In the genomic region with DNA sequence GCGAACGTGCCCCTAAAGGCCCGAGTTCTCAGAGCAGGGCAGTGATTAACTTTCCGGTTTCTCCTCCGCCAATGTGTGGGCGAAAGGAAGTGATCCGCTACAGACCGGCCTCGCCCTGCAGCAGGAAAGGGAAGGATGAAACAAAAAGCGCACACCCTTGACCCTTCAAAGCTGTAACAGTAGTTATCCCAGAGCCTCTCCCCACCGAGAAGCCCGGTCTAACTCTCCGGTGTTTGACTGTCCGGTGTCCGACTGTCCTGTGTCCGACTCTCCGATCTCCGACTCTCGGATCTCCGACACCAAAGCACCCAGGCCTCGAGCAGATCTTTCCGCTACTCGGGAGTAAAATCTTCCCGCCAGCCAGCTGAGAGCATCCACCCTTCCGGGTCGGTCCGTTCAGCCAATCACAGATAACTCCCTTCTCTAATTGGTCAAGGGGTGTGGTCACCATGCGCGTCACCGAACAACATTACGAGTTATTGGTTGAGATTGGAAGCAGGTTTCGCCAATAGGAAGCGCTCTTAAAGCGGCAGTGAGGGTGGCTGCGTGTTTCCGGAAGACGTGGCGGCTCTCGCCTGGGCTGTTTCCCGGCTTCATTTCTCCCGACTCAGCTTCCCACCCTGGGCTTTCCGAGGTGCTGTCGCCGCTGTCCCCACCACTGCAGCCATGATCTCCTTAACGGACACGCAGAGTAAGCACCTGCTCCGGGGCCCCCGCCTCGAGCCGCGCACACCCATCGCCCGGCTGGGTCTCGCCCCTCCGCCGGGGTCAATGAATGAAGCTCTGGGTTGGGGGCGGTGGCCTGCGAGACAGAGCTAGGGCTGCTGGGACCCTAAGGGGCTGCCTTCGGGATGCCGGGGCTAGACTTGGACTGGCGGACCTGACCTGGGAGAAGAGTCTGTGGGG, we compare ENCODE assay signal across 1 cellular context.
A peak's percentile ranks its signal among the peaks of the same experiment; 100 is the strongest.
TF ChIP-seq lines count a peak whose summit lies in the region.

Gene GOLT1B (plus strand): TSS at position 532 of the 906 bp plus-strand sequence. CDS start 135 bp downstream, at position 667.
A gene with protein sequence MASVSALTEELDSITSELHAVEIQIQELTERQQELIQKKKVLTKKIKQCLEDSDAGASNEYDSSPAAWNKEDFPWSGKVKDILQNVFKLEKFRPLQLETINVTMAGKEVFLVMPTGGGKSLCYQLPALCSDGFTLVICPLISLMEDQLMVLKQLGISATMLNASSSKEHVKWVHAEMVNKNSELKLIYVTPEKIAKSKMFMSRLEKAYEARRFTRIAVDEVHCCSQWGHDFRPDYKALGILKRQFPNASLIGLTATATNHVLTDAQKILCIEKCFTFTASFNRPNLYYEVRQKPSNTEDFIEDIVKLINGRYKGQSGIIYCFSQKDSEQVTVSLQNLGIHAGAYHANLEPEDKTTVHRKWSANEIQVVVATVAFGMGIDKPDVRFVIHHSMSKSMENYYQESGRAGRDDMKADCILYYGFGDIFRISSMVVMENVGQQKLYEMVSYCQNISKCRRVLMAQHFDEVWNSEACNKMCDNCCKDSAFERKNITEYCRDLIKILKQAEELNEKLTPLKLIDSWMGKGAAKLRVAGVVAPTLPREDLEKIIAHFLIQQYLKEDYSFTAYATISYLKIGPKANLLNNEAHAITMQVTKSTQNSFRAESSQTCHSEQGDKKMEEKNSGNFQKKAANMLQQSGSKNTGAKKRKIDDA (minus strand): TSS at position 378 of the 906 bp plus-strand sequence. CDS start 2,065 bp downstream, outside the sequence.

TF ChIP-seq in HEK293, 187 proteins besides CTCF, POLR2A, EP300 and RAD21 (continued from another document and continues in another):
- TF ChIP-seq, protein P1, sequence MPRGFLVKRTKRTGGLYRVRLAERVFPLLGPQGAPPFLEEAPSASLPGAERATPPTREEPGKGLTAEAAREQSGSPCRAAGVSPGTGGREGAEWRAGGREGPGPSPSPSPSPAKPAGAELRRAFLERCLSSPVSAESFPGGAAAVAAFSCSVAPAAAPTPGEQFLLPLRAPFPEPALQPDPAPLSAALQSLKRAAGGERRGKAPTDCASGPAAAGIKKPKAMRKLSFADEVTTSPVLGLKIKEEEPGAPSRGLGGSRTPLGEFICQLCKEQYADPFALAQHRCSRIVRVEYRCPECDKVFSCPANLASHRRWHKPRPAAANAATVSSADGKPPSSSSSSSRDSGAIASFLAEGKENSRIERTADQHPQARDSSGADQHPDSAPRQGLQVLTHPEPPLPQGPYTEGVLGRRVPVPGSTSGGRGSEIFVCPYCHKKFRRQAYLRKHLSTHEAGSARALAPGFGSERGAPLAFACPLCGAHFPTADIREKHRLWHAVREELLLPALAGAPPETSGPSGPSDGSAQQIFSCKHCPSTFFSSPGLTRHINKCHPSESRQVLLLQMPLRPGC (tag by site-specific recombination; IDR thresholded peaks at IDR 0.05), result no peak
- TF ChIP-seq ZNF596 (tag by site-specific recombination; IDR thresholded peaks at IDR 0.05) (no peak), ZNF513 (tag by site-specific recombination; IDR thresholded peaks at IDR 0.05) (no peak), YY1 (tag by site-specific recombination; IDR thresholded peaks at IDR 0.05) (no peak), ZXDB (tag by site-specific recombination; IDR thresholded peaks at IDR 0.05) (peak; percentile 52; the same call in 1 of the 2 replicates), ZNF76 (tag by site-specific recombination; IDR thresholded peaks at IDR 0.05; ENCODE audit: borderline replicate concordance, low read depth) (peak; percentile 85), ZNF37A (tag by site-specific recombination; IDR thresholded peaks at IDR 0.05) (no peak), ZNF112 (tag by site-specific recombination; IDR thresholded peaks at IDR 0.05) (no peak), ZNF221 (tag by site-specific recombination; IDR thresholded peaks at IDR 0.05; ENCODE audit: borderline replicate concordance) (no peak), ZNF585B (tag by site-specific recombination; IDR thresholded peaks at IDR 0.05) (no peak), ZBTB44 (tag by site-specific recombination; IDR thresholded peaks at IDR 0.05) (no peak), ZNF658 (tag by site-specific recombination; IDR thresholded peaks at IDR 0.05) (no peak), ZNF302 (tag by site-specific recombination; IDR thresholded peaks at IDR 0.05; ENCODE audit: low read depth) (no peak), ZNF664 (tag by site-specific recombination; IDR thresholded peaks at IDR 0.05) (no peak), ZNF366 (tag by site-specific recombination; conservative IDR thresholded peaks at IDR 0.05) (peak; percentile 78), ZSCAN16 (tag by site-specific recombination; IDR thresholded peaks at IDR 0.05) (no peak), ZFP69B (tag by site-specific recombination; IDR thresholded peaks at IDR 0.05) (peak; percentile 32; the same call in 1 of the 2 replicates), ZNF274 (IDR thresholded peaks at IDR 0.05; ENCODE audit: low read length) (no peak), ZNF274 (tag by site-specific recombination; IDR thresholded peaks at IDR 0.05; ENCODE audit: borderline replicate concordance) (no peak), KLF1 (tag by site-specific recombination; IDR thresholded peaks at IDR 0.05) (peak; percentile 88), KLF17 (tag by site-specific recombination; IDR thresholded peaks at IDR 0.05) (peak; percentile 70; the same call in 1 of the 2 replicates), ZNF768 (tag by site-specific recombination; IDR thresholded peaks at IDR 0.05) (no peak), ELK4 (IDR thresholded peaks at IDR 0.05; ENCODE audit: borderline replicate concordance, low read depth, low read length) (0 out of 2 replicates have a peak, but pooled peaks have one; percentile 58), ZNF239 (tag by site-specific recombination; IDR thresholded peaks at IDR 0.05) (no peak), ZNF394 (tag by site-specific recombination; IDR thresholded peaks at IDR 0.05; ENCODE audit: borderline replicate concordance) (peak; percentile 67; the same call in 1 of the 2 replicates), KLF7 (tag by site-specific recombination; IDR thresholded peaks at IDR 0.05; ENCODE audit: borderline replicate concordance) (peak; percentile 92), ZNF830 (tag by site-specific recombination; IDR thresholded peaks at IDR 0.05; ENCODE audit: low read depth) (no peak), ZNF837 (tag by site-specific recombination; IDR thresholded peaks at IDR 0.05) (no peak), WT1 (tag by site-specific recombination; IDR thresholded peaks at IDR 0.05) (peak; percentile 38; the same call in 1 of the 2 replicates), ZNF629 (tag by site-specific recombination; IDR thresholded peaks at IDR 0.05) (peak; percentile 52; the same call in 1 of the 2 replicates), KLF9 (tag by site-specific recombination; IDR thresholded peaks at IDR 0.05; ENCODE audit: low read depth) (peak; percentile 39; the same call in 1 of the 2 replicates), ZNF501 (tag by site-specific recombination; IDR thresholded peaks at IDR 0.05) (0 out of 2 replicates have a peak, but pooled peaks have one; percentile 70), ZBTB1 (tag by site-specific recombination; IDR thresholded peaks at IDR 0.05) (no peak), SP3 (tag by site-specific recombination; IDR thresholded peaks at IDR 0.05) (peak; percentile 81)
- TF ChIP-seq, protein P2, sequence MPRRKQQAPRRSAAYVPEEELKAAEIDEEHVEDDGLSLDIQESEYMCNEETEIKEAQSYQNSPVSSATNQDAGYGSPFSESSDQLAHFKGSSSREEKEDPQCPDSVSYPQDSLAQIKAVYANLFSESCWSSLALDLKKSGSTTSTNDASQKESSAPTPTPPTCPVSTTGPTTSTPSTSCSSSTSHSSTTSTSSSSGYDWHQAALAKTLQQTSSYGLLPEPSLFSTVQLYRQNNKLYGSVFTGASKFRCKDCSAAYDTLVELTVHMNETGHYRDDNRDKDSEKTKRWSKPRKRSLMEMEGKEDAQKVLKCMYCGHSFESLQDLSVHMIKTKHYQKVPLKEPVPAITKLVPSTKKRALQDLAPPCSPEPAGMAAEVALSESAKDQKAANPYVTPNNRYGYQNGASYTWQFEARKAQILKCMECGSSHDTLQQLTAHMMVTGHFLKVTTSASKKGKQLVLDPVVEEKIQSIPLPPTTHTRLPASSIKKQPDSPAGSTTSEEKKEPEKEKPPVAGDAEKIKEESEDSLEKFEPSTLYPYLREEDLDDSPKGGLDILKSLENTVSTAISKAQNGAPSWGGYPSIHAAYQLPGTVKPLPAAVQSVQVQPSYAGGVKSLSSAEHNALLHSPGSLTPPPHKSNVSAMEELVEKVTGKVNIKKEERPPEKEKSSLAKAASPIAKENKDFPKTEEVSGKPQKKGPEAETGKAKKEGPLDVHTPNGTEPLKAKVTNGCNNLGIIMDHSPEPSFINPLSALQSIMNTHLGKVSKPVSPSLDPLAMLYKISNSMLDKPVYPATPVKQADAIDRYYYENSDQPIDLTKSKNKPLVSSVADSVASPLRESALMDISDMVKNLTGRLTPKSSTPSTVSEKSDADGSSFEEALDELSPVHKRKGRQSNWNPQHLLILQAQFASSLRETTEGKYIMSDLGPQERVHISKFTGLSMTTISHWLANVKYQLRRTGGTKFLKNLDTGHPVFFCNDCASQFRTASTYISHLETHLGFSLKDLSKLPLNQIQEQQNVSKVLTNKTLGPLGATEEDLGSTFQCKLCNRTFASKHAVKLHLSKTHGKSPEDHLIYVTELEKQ (tag by site-specific recombination; IDR thresholded peaks at IDR 0.05; ENCODE audit: borderline replicate concordance), result no peak
- TF ChIP-seq, protein P3, sequence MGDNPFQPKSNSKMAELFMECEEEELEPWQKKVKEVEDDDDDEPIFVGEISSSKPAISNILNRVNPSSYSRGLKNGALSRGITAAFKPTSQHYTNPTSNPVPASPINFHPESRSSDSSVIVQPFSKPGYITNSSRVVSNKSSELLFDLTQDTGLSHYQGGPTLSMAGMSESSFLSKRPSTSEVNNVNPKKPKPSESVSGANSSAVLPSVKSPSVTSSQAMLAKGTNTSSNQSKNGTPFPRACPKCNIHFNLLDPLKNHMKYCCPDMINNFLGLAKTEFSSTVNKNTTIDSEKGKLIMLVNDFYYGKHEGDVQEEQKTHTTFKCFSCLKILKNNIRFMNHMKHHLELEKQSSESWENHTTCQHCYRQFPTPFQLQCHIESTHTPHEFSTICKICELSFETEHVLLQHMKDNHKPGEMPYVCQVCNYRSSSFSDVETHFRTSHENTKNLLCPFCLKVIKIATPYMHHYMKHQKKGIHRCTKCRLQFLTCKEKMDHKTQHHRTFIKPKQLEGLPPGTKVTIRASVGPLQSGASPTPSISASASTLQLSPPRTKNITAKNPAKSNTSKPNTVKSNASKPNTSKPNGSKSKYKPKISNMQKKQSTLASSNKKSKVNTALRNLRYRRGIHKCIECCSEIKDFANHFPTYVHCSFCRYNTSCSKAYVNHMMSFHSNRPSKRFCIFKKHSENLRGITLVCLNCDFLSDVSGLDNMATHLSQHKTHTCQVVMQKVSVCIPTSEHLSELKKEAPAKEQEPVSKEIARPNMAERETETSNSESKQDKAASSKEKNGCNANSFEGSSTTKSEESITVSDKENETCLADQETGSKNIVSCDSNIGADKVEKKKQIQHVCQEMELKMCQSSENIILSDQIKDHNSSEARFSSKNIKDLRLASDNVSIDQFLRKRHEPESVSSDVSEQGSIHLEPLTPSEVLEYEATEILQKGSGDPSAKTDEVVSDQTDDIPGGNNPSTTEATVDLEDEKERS (tag by site-specific recombination; IDR thresholded peaks at IDR 0.05), result no peak
